1 cellular context compared by ENCODE assay signal in the genomic region with DNA sequence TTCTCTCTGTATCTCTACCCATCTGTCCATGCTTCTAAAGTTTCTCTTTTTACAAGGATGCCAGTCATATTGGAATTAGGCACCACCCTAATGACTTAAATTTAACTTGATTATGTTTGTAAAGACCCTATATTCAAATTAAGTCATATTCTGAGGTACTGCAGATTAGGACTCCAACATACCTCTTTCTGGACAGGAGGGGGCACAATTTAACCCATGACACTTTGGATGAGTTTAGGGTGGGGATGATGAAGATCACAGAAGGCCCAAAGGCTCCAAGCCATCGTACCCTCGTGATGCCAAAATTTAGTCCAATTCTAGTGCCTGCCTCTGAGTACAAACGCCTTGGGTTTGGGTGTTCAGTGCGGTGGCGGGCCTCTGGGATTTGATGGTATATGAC.
TF ChIP-seq lines count a peak whose summit lies in the region.

No MANE protein-coding gene starts in this region.

TF ChIP-seq in GM12878, 131 proteins besides CTCF, POLR2A, EP300 and RAD21:
- TF ChIP-seq CHD4 (IDR thresholded peaks at IDR 0.05) (no peak), JUNB (IDR thresholded peaks at IDR 0.05) (no peak), CBFB (IDR thresholded peaks at IDR 0.05; ENCODE audit: low read depth) (no peak), TCF3 (IDR thresholded peaks at IDR 0.05; ENCODE audit: borderline replicate concordance, insufficient read depth, low read depth, low read length) (no peak), GABPA (IDR thresholded peaks at IDR 0.05; ENCODE audit: low read depth) (no peak), TCF7 (IDR thresholded peaks at IDR 0.05; ENCODE audit: borderline replicate concordance) (no peak), MEF2A (IDR thresholded peaks at IDR 0.05; ENCODE audit: insufficient read depth, low read depth, low read length) (no peak), NR2F1 (conservative IDR thresholded peaks at IDR 0.05) (no peak), FOXK2 (IDR thresholded peaks at IDR 0.05) (no peak)
- TF ChIP-seq, protein P1, sequence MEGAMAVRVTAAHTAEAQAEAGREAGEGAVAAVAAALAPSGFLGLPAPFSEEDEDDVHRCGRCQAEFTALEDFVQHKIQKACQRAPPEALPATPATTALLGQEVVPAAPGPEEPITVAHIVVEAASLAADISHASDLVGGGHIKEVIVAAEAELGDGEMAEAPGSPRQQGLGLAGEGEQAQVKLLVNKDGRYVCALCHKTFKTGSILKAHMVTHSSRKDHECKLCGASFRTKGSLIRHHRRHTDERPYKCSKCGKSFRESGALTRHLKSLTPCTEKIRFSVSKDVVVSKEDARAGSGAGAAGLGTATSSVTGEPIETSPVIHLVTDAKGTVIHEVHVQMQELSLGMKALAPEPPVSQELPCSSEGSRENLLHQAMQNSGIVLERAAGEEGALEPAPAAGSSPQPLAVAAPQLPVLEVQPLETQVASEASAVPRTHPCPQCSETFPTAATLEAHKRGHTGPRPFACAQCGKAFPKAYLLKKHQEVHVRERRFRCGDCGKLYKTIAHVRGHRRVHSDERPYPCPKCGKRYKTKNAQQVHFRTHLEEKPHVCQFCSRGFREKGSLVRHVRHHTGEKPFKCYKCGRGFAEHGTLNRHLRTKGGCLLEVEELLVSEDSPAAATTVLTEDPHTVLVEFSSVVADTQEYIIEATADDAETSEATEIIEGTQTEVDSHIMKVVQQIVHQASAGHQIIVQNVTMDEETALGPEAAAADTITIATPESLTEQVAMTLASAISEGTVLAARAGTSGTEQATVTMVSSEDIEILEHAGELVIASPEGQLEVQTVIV (IDR thresholded peaks at IDR 0.05; ENCODE audit: borderline replicate concordance, partially characterized antibody): no peak
- TF ChIP-seq, protein P2, sequence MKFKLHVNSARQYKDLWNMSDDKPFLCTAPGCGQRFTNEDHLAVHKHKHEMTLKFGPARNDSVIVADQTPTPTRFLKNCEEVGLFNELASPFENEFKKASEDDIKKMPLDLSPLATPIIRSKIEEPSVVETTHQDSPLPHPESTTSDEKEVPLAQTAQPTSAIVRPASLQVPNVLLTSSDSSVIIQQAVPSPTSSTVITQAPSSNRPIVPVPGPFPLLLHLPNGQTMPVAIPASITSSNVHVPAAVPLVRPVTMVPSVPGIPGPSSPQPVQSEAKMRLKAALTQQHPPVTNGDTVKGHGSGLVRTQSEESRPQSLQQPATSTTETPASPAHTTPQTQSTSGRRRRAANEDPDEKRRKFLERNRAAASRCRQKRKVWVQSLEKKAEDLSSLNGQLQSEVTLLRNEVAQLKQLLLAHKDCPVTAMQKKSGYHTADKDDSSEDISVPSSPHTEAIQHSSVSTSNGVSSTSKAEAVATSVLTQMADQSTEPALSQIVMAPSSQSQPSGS (IDR thresholded peaks at IDR 0.05; ENCODE audit: low read length): no peak
- TF ChIP-seq, protein P3, sequence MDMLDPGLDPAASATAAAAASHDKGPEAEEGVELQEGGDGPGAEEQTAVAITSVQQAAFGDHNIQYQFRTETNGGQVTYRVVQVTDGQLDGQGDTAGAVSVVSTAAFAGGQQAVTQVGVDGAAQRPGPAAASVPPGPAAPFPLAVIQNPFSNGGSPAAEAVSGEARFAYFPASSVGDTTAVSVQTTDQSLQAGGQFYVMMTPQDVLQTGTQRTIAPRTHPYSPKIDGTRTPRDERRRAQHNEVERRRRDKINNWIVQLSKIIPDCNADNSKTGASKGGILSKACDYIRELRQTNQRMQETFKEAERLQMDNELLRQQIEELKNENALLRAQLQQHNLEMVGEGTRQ (IDR thresholded peaks at IDR 0.05; ENCODE audit: borderline replicate concordance, low read depth, low read length): no peak
TF ChIP-seq in GM12878: peak in this region for 0.
